9 cellular contexts compared by ENCODE assay signal in the genomic region with DNA sequence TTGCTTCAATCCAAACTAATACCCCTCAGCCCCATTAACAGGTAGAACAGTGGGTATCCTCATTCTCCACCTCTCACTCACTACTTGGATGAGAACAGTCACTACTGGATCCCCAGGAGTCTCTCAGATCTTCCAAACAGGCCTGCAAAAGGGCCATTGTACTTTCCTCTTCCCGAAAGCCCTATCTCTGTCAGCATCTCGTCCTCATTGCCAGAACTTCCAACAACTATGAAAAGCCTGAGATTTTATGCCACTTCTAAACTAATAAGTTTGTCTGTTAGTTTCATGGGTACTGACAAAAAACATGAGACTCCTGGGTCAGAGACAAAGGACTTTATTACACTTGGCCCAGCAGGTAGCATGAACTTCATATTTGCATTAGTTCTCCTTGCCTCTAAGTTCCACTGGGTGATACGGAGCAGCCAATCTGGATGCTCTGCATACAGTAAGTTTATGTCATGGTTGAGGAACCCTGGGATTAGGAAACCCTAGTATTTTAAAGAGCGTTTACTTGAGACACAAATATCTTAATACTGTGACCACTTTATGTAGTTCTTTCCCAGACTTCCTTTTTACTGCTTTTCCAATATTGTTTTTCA. TPM values are rescaled to one million over a fixed set of nuclear protein-coding genes. Genes with fewer than 3 reads are reported as not detected.
DNase-seq lines count a peak whose midpoint lies in the region; ATAC-seq and TF ChIP-seq lines count a peak whose summit lies in the region.
"Had no signal": no experiment of that assay in that cellular context is flagged by ENCODE, and none has a peak within 500 bp of the region (broad histone marks: within the 10 kb centered on the region; RNA-seq: fewer than 3 reads in every experiment).

No MANE protein-coding gene starts in this region.

- peaks cover 38 to 46% of the 10 kb centered on the region in 2 donors for H3K4me1 Mint-ChIP-seq in natural killer cell treated with Interleukin-12 subunit alpha and Interleukin-12 subunit beta and Interleukin-15 and Interleukin-18, amount 100 ng/mL, for 72 hours (ENCODE audit: low read depth in 2 of 2)

- no peaks in the 10 kb centered on the region for H3K27me3 Mint-ChIP-seq in natural killer cell treated with Interleukin-12 subunit alpha and Interleukin-12 subunit beta and Interleukin-15 and Interleukin-18, amount 100 ng/mL, for 72 hours

- H3K4me3 Mint-ChIP-seq in natural killer cell treated with Interleukin-12 subunit alpha and Interleukin-12 subunit beta and Interleukin-15 and Interleukin-18, amount 100 ng/mL, for 72 hours: peak overlapping the region; percentile 80

- peak overlapping the region; percentile 55 for H3K4me3 ChIP-seq in GM12865 (ENCODE audit: low read depth, low read length)

- H3K9me3 Mint-ChIP-seq in activated naive CD4-positive, alpha-beta T cell treated with anti-CD3 and anti-CD28 coated beads, Interleukin-2, amount 50 U/mL, for 72 hours: peaks cover 19 to 22% of the 10 kb centered on the region in 2 donors
- peaks cover 8% of the 10 kb centered on the region for H3K9me3 Mint-ChIP-seq in natural killer cell treated with Interleukin-12 subunit alpha and Interleukin-12 subunit beta and Interleukin-15 and Interleukin-18, amount 100 ng/mL, for 72 hours

- H3K27ac Mint-ChIP-seq in activated naive CD4-positive, alpha-beta T cell treated with anti-CD3 and anti-CD28 coated beads, Interleukin-2, amount 50 U/mL, for 72 hours: peak overlapping the region; percentile 92 to 95
- peak overlapping the region; percentile 92 to 98 for H3K27ac Mint-ChIP-seq in natural killer cell treated with Interleukin-12 subunit alpha and Interleukin-12 subunit beta and Interleukin-15 and Interleukin-18, amount 100 ng/mL, for 72 hours

- TF ChIP-seq CTCF in GM12865 (IDR thresholded peaks at IDR 0.05; ENCODE audit: insufficient read depth, low read depth, low read length, missing control alignments): no peak
- TF ChIP-seq CTCF in omental fat pad (IDR thresholded peaks at IDR 0.05): no peak

- no peak for DNase-seq in GM12865 (ENCODE audit: low read depth)
- no peak for DNase-seq in activated naive CD4-positive, alpha-beta T cell treated with anti-CD3 and anti-CD28 coated beads, Interleukin-2, amount 50 U/mL, for 72 hours (ENCODE audit: low spot score in 2 of 2)
- DNase-seq in natural killer cell treated with Interleukin-12 subunit alpha and Interleukin-12 subunit beta and Interleukin-15 and Interleukin-18, amount 100 ng/mL, for 72 hours (ENCODE audit: low spot score): no peak
- no peak for DNase-seq in omental fat pad (ENCODE audit: low spot score)
- DNase-seq in NCI-H2029 (lab: John Stamatoyannopoulos, UW): no peak
- no peak for DNase-seq in DMS153 (lab: John Stamatoyannopoulos, UW)
- no peak for DNase-seq in NCI-H2227 treated with DMSO at 0.1 percent for 48 hours (lab: John Stamatoyannopoulos, UW)
- DNase-seq: EL had no signal

- ATAC-seq in HG03196 (IDR thresholded peaks at IDR 0.05; ENCODE audit: unreplicated experiment) (peak; percentile 5), omental fat pad (ENCODE audit: low FRiP score) (no peak)
- ATAC-seq in activated naive CD4-positive, alpha-beta T cell treated with anti-CD3 and anti-CD28 coated beads, Interleukin-2, amount 50 U/mL, for 72 hours: no peak
- ATAC-seq in natural killer cell treated with Interleukin-12 subunit alpha and Interleukin-12 subunit beta and Interleukin-15 and Interleukin-18, amount 100 ng/mL, for 72 hours: no peak

- H3K36me3 Mint-ChIP-seq in activated naive CD4-positive, alpha-beta T cell treated with anti-CD3 and anti-CD28 coated beads, Interleukin-2, amount 50 U/mL, for 72 hours: peaks cover 28 to 36% of the 10 kb centered on the region in 2 donors
- peaks cover 15% of the 10 kb centered on the region for H3K36me3 Mint-ChIP-seq in natural killer cell treated with Interleukin-12 subunit alpha and Interleukin-12 subunit beta and Interleukin-15 and Interleukin-18, amount 100 ng/mL, for 72 hours

RNA-seq across cellular contexts. Expression of a gene that starts 38.1 kb away (rescaled TPM):
- under 1 TPM; 0.05 to 0.18 TPM for total RNA-seq in activated naive CD4-positive, alpha-beta T cell treated with anti-CD3 and anti-CD28 coated beads, Interleukin-2, amount 50 U/mL, for 72 hours
- total RNA-seq in natural killer cell treated with Interleukin-12 subunit alpha and Interleukin-12 subunit beta and Interleukin-15 and Interleukin-18, amount 100 ng/mL, for 72 hours: not detected
- 1 to 10 TPM in 2 of 4 donors, under 1 TPM in 2; 0.36 to 2.0 (median 1.0) TPM for total RNA-seq in omental fat pad
